Comparison of ENCODE assay signal across 8 cellular contexts in genomic region chr7:128427289-128427891, GRCh38. TPM values are rescaled to one million over a fixed set of nuclear protein-coding genes. Genes with fewer than 3 reads are reported as not detected.
DNase-seq lines count a peak whose midpoint lies in the region; ATAC-seq and TF ChIP-seq lines count a peak whose summit lies in the region.

No MANE protein-coding gene starts in this region.

- TF ChIP-seq POLR2A in sigmoid colon (IDR thresholded peaks at IDR 0.05): no peak

- POLR2A ChIA-PET in activated CD8-positive, alpha-beta T cell treated with anti-CD3 and anti-CD28 coated beads for 36 hours (lab: Charles Lee): interaction anchor here (1.3 to 7.6 kb wide), 4 partner anchors 11 to 49 kb away, joined by 3 to 46 read pairs (median 6); partner anchors contain the start of genes HILPDA and METTL2B

- no peaks in the 10 kb centered on the region for H3K36me3 ChIP-seq in left ventricle myocardium inferior
- no peaks in the 10 kb centered on the region for H3K36me3 ChIP-seq in sigmoid colon

- no peak for TF ChIP-seq EP300 in sigmoid colon (IDR thresholded peaks at IDR 0.05)

- H3K36me3 Mint-ChIP-seq in activated CD8-positive, alpha-beta T cell treated with anti-CD3 and anti-CD28 coated beads for 36 hours (ENCODE audit: low read depth): no peaks in the 10 kb centered on the region

- CTCF ChIA-PET in activated CD8-positive, alpha-beta T cell treated with anti-CD3 and anti-CD28 coated beads for 36 hours (lab: Charles Lee): interaction anchor here (0.7 to 15.2 kb wide), 41 partner anchors 9 to 454 kb away, joined by 3 to 345 read pairs (median 7); partner anchors contain the start of genes GARIN1A, HILPDA, IMPDH1 and METTL2B

- ATAC-seq in GM18511 (IDR thresholded peaks at IDR 0.05; ENCODE audit: unreplicated experiment) (peak; percentile 54), GM21367 (IDR thresholded peaks at IDR 0.05; ENCODE audit: unreplicated experiment) (no peak), GM21576 (IDR thresholded peaks at IDR 0.05; ENCODE audit: unreplicated experiment) (no peak)
- ATAC-seq in activated CD8-positive, alpha-beta T cell treated with anti-CD3 and anti-CD28 coated beads for 36 hours: peak; percentile 59

- H3K4me1 Mint-ChIP-seq in activated CD8-positive, alpha-beta T cell treated with anti-CD3 and anti-CD28 coated beads for 36 hours (ENCODE audit: low read depth): peaks cover 15% of the 10 kb centered on the region

- H3K27ac Mint-ChIP-seq in activated CD8-positive, alpha-beta T cell treated with anti-CD3 and anti-CD28 coated beads for 36 hours: no peak overlapping the region

- no peaks in the 10 kb centered on the region for H3K27me3 ChIP-seq in left ventricle myocardium inferior (ENCODE audit: low read depth)
- H3K27me3 ChIP-seq in sigmoid colon: no peaks in the 10 kb centered on the region

- peak; percentile 97 for TF ChIP-seq CTCF in activated CD8-positive, alpha-beta T cell treated with anti-CD3 and anti-CD28 coated beads for 36 hours (IDR thresholded peaks at IDR 0.05)
- TF ChIP-seq CTCF in left ventricle myocardium inferior (IDR thresholded peaks at IDR 0.05; ENCODE audit: borderline replicate concordance) (peak; percentile 89), sigmoid colon (IDR thresholded peaks at IDR 0.05) (peak; percentile 79 to 88 (median 86))

- H3K4me1 ChIP-seq in left ventricle myocardium inferior (peaks cover 16% of the 10 kb centered on the region), sigmoid colon (peaks cover 0 to 25% (median 9%) of the 10 kb centered on the region in 4 donors)

- intact Hi-C loops in activated CD8-positive, alpha-beta T cell treated with anti-CD3 and anti-CD28 coated beads for 36 hours (cut with micrococcal nuclease): loop anchor here (1.0 kb wide), 1 partner anchor 32 kb away; no protein-coding TSS in a partner anchor
- intact Hi-C loops in left ventricle myocardium inferior (cut with micrococcal nuclease) (loop anchor here (5.0 kb wide), 1 partner anchor 35 kb away; no protein-coding TSS in a partner anchor), sigmoid colon (cut with DNase I) (loop anchor here (1.0 kb wide), 1 partner anchor 32 kb away; no protein-coding TSS in a partner anchor)

- DNase-seq in COR-L47 (lab: John Stamatoyannopoulos, UW) (peak; percentile 67), NCI-H2107 treated with DMSO at 0.1 percent for 48 hours (lab: John Stamatoyannopoulos, UW; ENCODE audit: unreplicated experiment) (peak; percentile 57), left ventricle myocardium inferior (no peak), sigmoid colon (no peak)
- peak; percentile 50 for DNase-seq in activated CD8-positive, alpha-beta T cell treated with anti-CD3 and anti-CD28 coated beads for 36 hours

- no peak overlapping the region for H3K4me3 Mint-ChIP-seq in activated CD8-positive, alpha-beta T cell treated with anti-CD3 and anti-CD28 coated beads for 36 hours

- peaks cover 14% of the 10 kb centered on the region for H3K27me3 Mint-ChIP-seq in activated CD8-positive, alpha-beta T cell treated with anti-CD3 and anti-CD28 coated beads for 36 hours

- no peak overlapping the region for H3K27ac ChIP-seq in left ventricle myocardium inferior (replicated peaks)
- H3K27ac ChIP-seq in sigmoid colon: no peak overlapping the region

- no peaks in the 10 kb centered on the region for H3K9me3 ChIP-seq in left ventricle myocardium inferior (replicated peaks)
- no peaks in the 10 kb centered on the region for H3K9me3 ChIP-seq in sigmoid colon

- H3K9me3 Mint-ChIP-seq in activated CD8-positive, alpha-beta T cell treated with anti-CD3 and anti-CD28 coated beads for 36 hours: no peaks in the 10 kb centered on the region

- WGBS in sigmoid colon, 2 donors: 21 to 23% methylated on average over 7 of the region's 7 CpGs

- H3K4me3 ChIP-seq in left ventricle myocardium inferior (no peak overlapping the region), sigmoid colon (no peak overlapping the region)

RNA-seq across cellular contexts. Expression of gene IMPDH1, which starts 17.6 kb away (rescaled TPM):
- 10 to 100 TPM; 60.5 to 68.1 TPM for total RNA-seq in activated CD8-positive, alpha-beta T cell treated with anti-CD3 and anti-CD28 coated beads for 36 hours
- total RNA-seq in left ventricle myocardium inferior (17.4 TPM), sigmoid colon (10 to 100 TPM; 23.5 to 36.3 (median 28.7) TPM)
- polyA plus RNA-seq in sigmoid colon: 10 to 100 TPM; 16.6 to 39.7 (median 16.8) TPM

RNA-seq across cellular contexts. Expression of gene HILPDA, which starts 28.3 kb away (rescaled TPM):
- 100 to 1,000 TPM; 344 to 362 TPM for total RNA-seq in activated CD8-positive, alpha-beta T cell treated with anti-CD3 and anti-CD28 coated beads for 36 hours
- total RNA-seq in left ventricle myocardium inferior (7.9 TPM), sigmoid colon (10 to 100 TPM; 10.2 to 12.8 (median 11.3) TPM)
- 10 to 100 TPM in 1 of 3 donors, 1 to 10 TPM in 2; 3.6 to 12.7 (median 3.7) TPM for polyA plus RNA-seq in sigmoid colon

RNA-seq across cellular contexts. Expression of gene METTL2B, which starts 49.2 kb away (rescaled TPM):
- 10 to 100 TPM; 38.9 to 45.6 TPM for total RNA-seq in activated CD8-positive, alpha-beta T cell treated with anti-CD3 and anti-CD28 coated beads for 36 hours
- total RNA-seq in left ventricle myocardium inferior (19.5 TPM), sigmoid colon (10 to 100 TPM; 18.1 to 23.2 (median 20.8) TPM)
- polyA plus RNA-seq in sigmoid colon: 10 to 100 TPM in 2 of 3 donors, 1 to 10 TPM in 1; 9.6 to 17.2 (median 12.0) TPM

Comparison
In these comparisons a context has a peak if more than half of its experiments do, and no peak if none do; other contexts are left out.
1. DNase-seq: peak in COR-L47 (single experiment), NCI-H2107 treated with DMSO at 0.1 percent for 48 hours (single experiment) and activated CD8-positive, alpha-beta T cell treated with anti-CD3 and anti-CD28 coated beads for 36 hours (single experiment); none in left ventricle myocardium inferior (single experiment) and sigmoid colon (single experiment).
2. ATAC-seq: peak in GM18511 (single experiment) and activated CD8-positive, alpha-beta T cell treated with anti-CD3 and anti-CD28 coated beads for 36 hours (single experiment); none in GM21367 (single experiment) and GM21576 (single experiment).
3. RNA of gene HILPDA, which starts 28.3 kb away (total RNA-seq): 344 to 362 TPM in activated CD8-positive, alpha-beta T cell treated with anti-CD3 and anti-CD28 coated beads for 36 hours; 10.2 to 12.8 TPM in sigmoid colon and 7.9 TPM in left ventricle myocardium inferior (single experiment); every median in the first group is over 10 times any median in the second.
4. Peak in every context shown above with its lines, with median percentiles within 50 percentile points of each other: CTCF ChIP-seq.